In genomic region chr9:7944521-7945022, GRCh38 we compare ENCODE assay signal across 26 cellular contexts.
"Had no signal": no experiment of that assay in that cellular context is flagged by ENCODE, and none has a peak within 500 bp of the region (broad histone marks: within the 10 kb centered on the region; RNA-seq: fewer than 3 reads in every experiment).

No MANE protein-coding gene starts in this region.

- H3K4me1 ChIP-seq: esophagus muscularis mucosa, foreskin keratinocyte, gastroesophageal sphincter, lower lobe of right lung, pancreas, right lobe of liver, tibial nerve, upper lobe of left lung had no signal

- H3K4me3 Mint-ChIP-seq: endodermal cell; naive thymus-derived CD8-positive, alpha-beta T cell; neural crest cell; stimulated activated naive B cell treated with anti-CD40 and anti-IgM and Interleukin-4, amounts not matched to agents 10 μg/mL and 1 μg/mL and 100 μg/mL, for 72 hours; stimulated activated naive CD8-positive, alpha-beta T cell treated with anti-CD3 and anti-CD28 coated beads, Interleukin-15, Interleukin-2, amounts not matched to agents 100 ng/mL and 50 ng/mL, for 24 hours had no signal

- H3K27ac ChIP-seq: dorsolateral prefrontal cortex, epithelial cell of prostate, esophagus muscularis mucosa, foreskin keratinocyte, gastroesophageal sphincter, heart left ventricle, hepatocyte, left ventricle myocardium inferior, lower lobe of right lung, neutrophil, pancreas, right lobe of liver, thoracic aorta, tibial nerve, upper lobe of left lung had no signal

- ATAC-seq: foreskin keratinocyte; gastroesophageal sphincter; left cardiac atrium; lower lobe of right lung; naive thymus-derived CD8-positive, alpha-beta T cell; pancreas; stimulated activated naive B cell treated with anti-CD40 and anti-IgM and Interleukin-4, amounts not matched to agents 10 μg/mL and 1 μg/mL and 100 μg/mL, for 72 hours had no signal

- DNase-seq: dorsolateral prefrontal cortex; effector CD4-positive, alpha-beta T cell; endodermal cell; foreskin keratinocyte; heart left ventricle; left cardiac atrium; left ventricle myocardium inferior; lower lobe of right lung; naive thymus-derived CD8-positive, alpha-beta T cell; pancreas; retina; right lobe of liver; small intestine; stimulated activated CD4-positive, alpha-beta T cell treated with anti-CD3 and anti-CD28 coated beads, Interleukin-15, amount 100 ng/mL, for 24 hours; stimulated activated CD4-positive, alpha-beta T cell treated with anti-CD3 and anti-CD28 coated beads, Interleukin-2, amount 100 ng/mL, for 48 hours; stimulated activated naive B cell treated with anti-CD40 and anti-IgM and Interleukin-4, amounts not matched to agents 10 μg/mL and 1 μg/mL and 100 μg/mL, for 72 hours; upper lobe of left lung had no signal

- H3K4me1 Mint-ChIP-seq: endodermal cell had no signal

- H3K9me3 ChIP-seq: lower lobe of right lung, pancreas, right lobe of liver, thoracic aorta had no signal

- H3K27me3 Mint-ChIP-seq: naive thymus-derived CD8-positive, alpha-beta T cell; stimulated activated naive B cell treated with anti-CD40 and anti-IgM and Interleukin-4, amounts not matched to agents 10 μg/mL and 1 μg/mL and 100 μg/mL, for 72 hours; stimulated activated naive CD8-positive, alpha-beta T cell treated with anti-CD3 and anti-CD28 coated beads, Interleukin-15, Interleukin-2, amounts not matched to agents 100 ng/mL and 50 ng/mL, for 24 hours had no signal

- H3K4me3 ChIP-seq: dorsolateral prefrontal cortex, esophagus muscularis mucosa, gastroesophageal sphincter, heart left ventricle, hepatocyte, left ventricle myocardium inferior, lower lobe of right lung, pancreas, right lobe of liver, thoracic aorta, tibial nerve, upper lobe of left lung had no signal

- H3K36me3 ChIP-seq: esophagus muscularis mucosa, gastroesophageal sphincter, heart left ventricle, left ventricle myocardium inferior, lower lobe of right lung, neutrophil, pancreas, right lobe of liver, thoracic aorta, tibial nerve, upper lobe of left lung had no signal

- H3K27me3 ChIP-seq: dorsolateral prefrontal cortex, esophagus muscularis mucosa, foreskin keratinocyte, gastroesophageal sphincter, heart left ventricle, hepatocyte, neutrophil, pancreas, right lobe of liver, tibial nerve, upper lobe of left lung had no signal

- H3K27ac Mint-ChIP-seq: endodermal cell; naive thymus-derived CD8-positive, alpha-beta T cell; stimulated activated naive B cell treated with anti-CD40 and anti-IgM and Interleukin-4, amounts not matched to agents 10 μg/mL and 1 μg/mL and 100 μg/mL, for 72 hours; stimulated activated naive CD8-positive, alpha-beta T cell treated with anti-CD3 and anti-CD28 coated beads, Interleukin-15, Interleukin-2, amounts not matched to agents 100 ng/mL and 50 ng/mL, for 24 hours had no signal
